ENCODE assay signal across 1 cellular context in genomic region chr7:118080947-118081346, GRCh38.
TF ChIP-seq lines count a peak whose summit lies in the region.

No MANE protein-coding gene starts in this region.

TF ChIP-seq in K562, 482 proteins besides CTCF, POLR2A, EP300 and RAD21 (continued from another document):
- no peak for TF ChIP-seq ZZZ3 (IDR thresholded peaks at IDR 0.05)
- no peak for TF ChIP-seq ETS2 (tag; IDR thresholded peaks at IDR 0.05; ENCODE audit: borderline replicate concordance, poor library complexity, severe bottlenecking)
- peak; percentile 62; the same call in 1 of the 2 replicates for TF ChIP-seq SMARCA4 (IDR thresholded peaks at IDR 0.05)
- TF ChIP-seq FOSL1 (tag; conservative IDR thresholded peaks at IDR 0.05) = peak; percentile 76
- no peak for TF ChIP-seq CREM (IDR thresholded peaks at IDR 0.05; ENCODE audit: low read depth)
- 0 out of 4 replicates have a peak, but pooled peaks of 1 of the 2 experiments have one; percentile 18 for TF ChIP-seq SRF (CRISPR knock-in tag; IDR thresholded peaks at IDR 0.05)
- 0 out of 2 replicates have a peak, but pooled peaks have one; percentile 50 for TF ChIP-seq JUNB (CRISPR knock-in tag; conservative IDR thresholded peaks at IDR 0.05)
- peak; percentile 93 for TF ChIP-seq EGR1 (conservative IDR thresholded peaks at IDR 0.05)
- no peak for TF ChIP-seq DNMT1 (IDR thresholded peaks at IDR 0.05)
- 0 out of 2 replicates have a peak, but pooled peaks have one; percentile 22 for TF ChIP-seq EHMT2 (IDR thresholded peaks at IDR 0.05)
- TF ChIP-seq JUN (IDR thresholded peaks at IDR 0.05; ENCODE audit: borderline replicate concordance, low read depth, low read length) = peak; percentile 71
- TF ChIP-seq JUN (CRISPR knock-in tag; IDR thresholded peaks at IDR 0.05; ENCODE audit: borderline replicate concordance) = no peak
- peak; percentile 85 for TF ChIP-seq ATF3 (IDR thresholded peaks at IDR 0.05)
- TF ChIP-seq ATF3 (CRISPR knock-in tag; conservative IDR thresholded peaks at IDR 0.05) = no peak
- TF ChIP-seq POLR3A (IDR thresholded peaks at IDR 0.05; ENCODE audit: borderline replicate concordance, extremely low read depth, insufficient read depth, insufficient read length) = no peak
- TF ChIP-seq MYBL2 (IDR thresholded peaks at IDR 0.05; ENCODE audit: low read depth) = no peak
- TF ChIP-seq MYBL2 (CRISPR knock-in tag; IDR thresholded peaks at IDR 0.05; ENCODE audit: borderline replicate concordance) = no peak
- no peak for TF ChIP-seq CUX1 (CRISPR knock-in tag; IDR thresholded peaks at IDR 0.05)
- no peak for TF ChIP-seq ZNF639 (CRISPR knock-in tag; conservative IDR thresholded peaks at IDR 0.05 in 1 of 2, IDR thresholded peaks at IDR 0.05 in 1 of 2)
- peak; percentile 92 for TF ChIP-seq JUND (IDR thresholded peaks at IDR 0.05; ENCODE audit: borderline replicate concordance, low read depth, low read length)
- peak; percentile 93; the same call in 2 of the 3 replicates for TF ChIP-seq JUND (tag; IDR thresholded peaks at IDR 0.05; ENCODE audit: borderline replicate concordance, low read depth, low read length)
- TF ChIP-seq SIN3B (IDR thresholded peaks at IDR 0.05; ENCODE audit: low read depth) = no peak
- no peak for TF ChIP-seq PRDM10 (IDR thresholded peaks at IDR 0.05; ENCODE audit: partially characterized antibody)
- TF ChIP-seq NFE2 (IDR thresholded peaks at IDR 0.05; ENCODE audit: low read depth) = no peak
- no peak for TF ChIP-seq NFATC3 (IDR thresholded peaks at IDR 0.05)
- no peak for TF ChIP-seq HMG20A (CRISPR knock-in tag; conservative IDR thresholded peaks at IDR 0.05)
- no peak for TF ChIP-seq NR1H2 (CRISPR knock-in tag; IDR thresholded peaks at IDR 0.05)
- TF ChIP-seq SNAPC5 (CRISPR knock-in tag; IDR thresholded peaks at IDR 0.05) = no peak
- no peak for TF ChIP-seq ZMIZ1 (IDR thresholded peaks at IDR 0.05; ENCODE audit: low read depth in 2 of 2, low read length in 2 of 2)
- no peak for TF ChIP-seq ZNF41 (CRISPR knock-in tag; conservative IDR thresholded peaks at IDR 0.05)
